21 cellular contexts compared by ENCODE assay signal in the genomic region with DNA sequence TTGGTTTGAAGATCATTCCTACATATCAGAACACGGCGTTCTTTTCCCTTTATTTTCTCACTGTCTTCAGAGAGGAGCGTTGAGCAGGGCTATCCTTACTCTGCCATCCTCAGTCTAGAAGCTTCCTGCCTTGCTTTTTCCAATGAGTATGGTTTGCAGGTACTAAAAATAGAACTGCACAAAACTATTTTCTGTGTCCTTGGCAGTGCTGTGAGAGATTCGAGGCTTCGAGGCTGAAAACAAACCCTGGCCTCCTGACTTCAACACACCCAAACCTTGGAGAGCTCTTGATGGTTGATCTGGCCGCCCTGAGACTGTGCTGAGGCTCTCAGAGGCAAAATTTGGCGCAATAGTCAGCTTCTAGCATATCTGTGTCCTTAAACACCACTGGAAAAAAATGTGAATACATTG.
A peak's percentile ranks its signal among the peaks of the same experiment; 100 is the strongest.
DNase-seq lines count a peak whose midpoint lies in the region; ATAC-seq and TF ChIP-seq lines count a peak whose summit lies in the region.
"Had no signal": no experiment of that assay in that cellular context is flagged by ENCODE, and none has a peak within 500 bp of the region (broad histone marks: within the 10 kb centered on the region; RNA-seq: fewer than 3 reads in every experiment).

No MANE protein-coding gene starts in this region.

- H3K36me3 Mint-ChIP-seq in mesothelial cell of epicardium, result peaks cover 21% of the 10 kb centered on the region

- no peak for ATAC-seq in stimulated activated naive CD8-positive, alpha-beta T cell treated with anti-CD3 and anti-CD28 coated beads, Interleukin-15, Interleukin-2, amounts not matched to agents 100 U/mL and 50 U/mL, for 24 hours
- ATAC-seq in HG03196 (IDR thresholded peaks at IDR 0.05; ENCODE audit: unreplicated experiment), result no peak
- ATAC-seq: activated CD4-positive, CD25-positive, alpha-beta regulatory T cell treated with anti-CD3 and anti-CD28 coated beads, Interleukin-2, amount 50 U/mL, for 24 hours had no signal

- H3K9me3 ChIP-seq in testis, result no peaks in the 10 kb centered on the region
- H3K9me3 ChIP-seq: HAP-1, SJSA1 had no signal

- no peak for TF ChIP-seq POLR2A in testis (IDR thresholded peaks at IDR 0.05)

- H3K4me3 Mint-ChIP-seq in mesothelial cell of epicardium, result no peak overlapping the region
- H3K4me3 Mint-ChIP-seq: activated naive CD4-positive, alpha-beta T cell treated with anti-CD3 and anti-CD28 coated beads for 36 hours; B cell; T-helper 2 cell treated with Interferon-gamma antibody and Interleukin-4, amounts not matched to agents 5 μg/mL and 100 μg/mL, for 36 hours had no signal

- no peaks in the 10 kb centered on the region for H3K9me3 Mint-ChIP-seq in mesothelial cell of epicardium
- H3K9me3 Mint-ChIP-seq: activated naive CD4-positive, alpha-beta T cell treated with anti-CD3 and anti-CD28 coated beads for 36 hours; T-helper 2 cell treated with Interferon-gamma antibody and Interleukin-4, amounts not matched to agents 5 μg/mL and 100 μg/mL, for 36 hours had no signal

- H3K27me3 Mint-ChIP-seq in mesothelial cell of epicardium (ENCODE audit: low read depth), result no peaks in the 10 kb centered on the region
- H3K27me3 Mint-ChIP-seq: B cell had no signal

- TF ChIP-seq CTCF in mesothelial cell of epicardium (IDR thresholded peaks at IDR 0.05; ENCODE audit: unreplicated experiment), result no peak
- no peak for TF ChIP-seq CTCF in testis (IDR thresholded peaks at IDR 0.05)

- H3K4me3 ChIP-seq in testis, result no peak overlapping the region
- H3K4me3 ChIP-seq: HAP-1, SJSA1 had no signal

- peaks cover 29% of the 10 kb centered on the region for H3K4me1 ChIP-seq in testis
- H3K4me1 ChIP-seq: HAP-1, SJSA1 had no signal

- 26 to 41% methylated on average over 7 of the region's 7 CpGs for WGBS in testis, 2 donors

- peaks cover 15% of the 10 kb centered on the region for H3K4me1 Mint-ChIP-seq in mesothelial cell of epicardium

- intact Hi-C loops in testis (cut with DNase I; ENCODE audit: low total_unique reads), result loop anchor here (5.0 kb wide), 1 partner anchor 268 kb away; no protein-coding TSS in a partner anchor

- H3K36me3 ChIP-seq in testis (ENCODE audit: low read depth, missing control alignments), result no peaks in the 10 kb centered on the region
- H3K36me3 ChIP-seq: SJSA1 had no signal

- H3K27ac ChIP-seq in cingulate gyrus (ENCODE audit: low read depth, low read length) (peak overlapping the region; percentile 40), testis (peak overlapping the region; percentile 83 to 90)
- H3K27ac ChIP-seq: KMS-11, SJSA1 had no signal

- H3K27ac Mint-ChIP-seq in mesothelial cell of epicardium, result peak overlapping the region; percentile 12
- H3K27ac Mint-ChIP-seq: activated naive CD4-positive, alpha-beta T cell treated with anti-CD3 and anti-CD28 coated beads for 36 hours; T-helper 2 cell treated with Interferon-gamma antibody and Interleukin-4, amounts not matched to agents 5 μg/mL and 100 μg/mL, for 36 hours had no signal

- H3K27me3 ChIP-seq in testis, result no peaks in the 10 kb centered on the region
- H3K27me3 ChIP-seq: SJSA1 had no signal

- peak; percentile 36 for DNase-seq in activated CD8-positive, alpha-beta memory T cell treated with anti-CD3 and anti-CD28 coated beads, Interleukin-2, amount 50 U/mL, for 48 hours
- DNase-seq in mesothelial cell of epicardium (ENCODE audit: low spot score in 2 of 2, unreplicated experiment in 2 of 2) (no peak), testis (peak; percentile 87), NCI-H2196 (lab: John Stamatoyannopoulos, UW; ENCODE audit: unreplicated experiment) (no peak)
- no peak for DNase-seq in stimulated activated naive CD8-positive, alpha-beta T cell treated with anti-CD3 and anti-CD28 coated beads, Interleukin-15, Interleukin-2, amounts not matched to agents 100 U/mL and 50 U/mL, for 24 hours
- DNase-seq: activated naive CD4-positive, alpha-beta T cell treated with anti-CD3 and anti-CD28 coated beads for 36 hours; DMS 273 treated with DMSO at 0.1 percent for 48 hours; effector CD8-positive, alpha-beta T cell; kidney glomerular epithelial cell; NCI-H1092; NCI-H526 treated with DMSO at 0.1 percent for 48 hours; occipital lobe; stimulated activated CD4-positive, alpha-beta T cell treated with anti-CD3 and anti-CD28 coated beads, Interleukin-2, amount 100 ng/mL, for 48 hours had no signal

Comparison
In these comparisons a context has a peak if more than half of its experiments do, and no peak if none do; other contexts are left out.
1. DNase-seq: peak in activated CD8-positive, alpha-beta memory T cell treated with anti-CD3 and anti-CD28 coated beads, Interleukin-2, amount 50 U/mL, for 48 hours (single experiment) and testis (single experiment); none in mesothelial cell of epicardium (0 of 2), stimulated activated naive CD8-positive, alpha-beta T cell treated with anti-CD3 and anti-CD28 coated beads, Interleukin-15, Interleukin-2, amounts not matched to agents 100 U/mL and 50 U/mL, for 24 hours (single experiment) and NCI-H2196 (single experiment).